12 cellular contexts compared by ENCODE assay signal in the genomic region with DNA sequence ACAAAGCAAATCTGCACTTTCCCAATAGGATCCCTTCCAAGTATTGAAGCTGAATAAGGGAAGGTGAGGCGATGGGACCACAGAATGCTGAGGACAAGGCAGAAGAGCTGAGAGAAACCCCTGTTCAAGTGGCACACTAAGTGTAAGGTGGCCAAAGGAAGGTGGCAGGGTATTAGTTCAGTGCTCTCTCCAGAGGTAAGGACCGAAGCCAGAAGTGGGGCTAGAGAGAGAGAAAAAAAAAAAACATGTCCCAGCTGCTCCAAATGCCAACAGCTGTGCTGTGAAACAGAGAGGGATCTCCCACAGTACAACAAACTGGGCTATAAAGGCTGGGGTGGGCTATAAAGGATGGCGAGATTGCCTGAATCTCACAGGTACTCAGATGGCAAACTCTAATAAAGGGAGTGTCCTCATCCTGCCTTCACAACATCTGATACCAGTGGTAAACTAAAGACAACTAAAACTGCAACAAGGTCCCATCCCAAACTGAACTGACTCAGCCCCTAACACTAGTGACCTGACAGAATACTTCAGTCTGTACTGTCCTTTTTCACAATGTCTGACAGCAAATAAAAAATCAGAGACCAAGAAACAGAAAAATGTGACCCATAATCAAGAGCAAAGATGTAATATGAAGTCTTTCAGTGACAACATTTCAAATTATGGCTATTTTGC. TPM values are rescaled to one million over a fixed set of nuclear protein-coding genes. Genes with fewer than 3 reads are reported as not detected.
DNase-seq lines count a peak whose midpoint lies in the region; ATAC-seq and TF ChIP-seq lines count a peak whose summit lies in the region.
"Had no signal": no experiment of that assay in that cellular context is flagged by ENCODE, and none has a peak within 500 bp of the region (broad histone marks: within the 10 kb centered on the region; RNA-seq: fewer than 3 reads in every experiment).

No MANE protein-coding gene starts in this region.

- intact Hi-C loops in dorsolateral prefrontal cortex (cut with DNase I) = no loop called here

- ATAC-seq in DND-41 (ENCODE audit: insufficient read depth, low read depth) (peak; percentile 41; the same call in 2 of the 3 replicates), HG02981 (IDR thresholded peaks at IDR 0.05; ENCODE audit: unreplicated experiment) (no peak)

- H2AFZ ChIP-seq in DND-41 (ENCODE audit: low read depth, low read length) = no peak overlapping the region
- no peak overlapping the region for H2AFZ ChIP-seq in osteoblast (ENCODE audit: low read length)

- no peak overlapping the region for H3K9ac ChIP-seq in DND-41 (ENCODE audit: low read depth, low read length)

- H3K36me3 ChIP-seq in DND-41 (ENCODE audit: insufficient read depth, low read length) = no peaks in the 10 kb centered on the region
- no peaks in the 10 kb centered on the region for H3K36me3 ChIP-seq in osteoblast (ENCODE audit: insufficient read depth, low read length)
- H3K36me3 ChIP-seq: ovary had no signal

- no peak for DNase-seq in DND-41
- DNase-seq in HL-60 (ENCODE audit: low read depth in 1 of 2, low spot score in 1 of 2) = peak in 1 of 2 experiments; percentile 16
- DNase-seq in dorsolateral prefrontal cortex = no peak
- no peak for DNase-seq in osteoblast (ENCODE audit: insufficient read length, low spot score, missing footprints)
- DNase-seq in stimulated activated CD4-positive, alpha-beta T cell treated with anti-CD3 and anti-CD28 coated beads, Interleukin-2, amount 100 ng/mL, for 24 hours = no peak
- DNase-seq in NCI-H1092 treated with DMSO at 0.1 percent for 48 hours (lab: John Stamatoyannopoulos, UW) = no peak
- no peak for DNase-seq in hepatic stellate cell (ENCODE audit: low spot score)
- DNase-seq: kidney, NCI-H1417 treated with DMSO at 0.1 percent for 48 hours, ovary, testis had no signal

- no peak for TF ChIP-seq CTCF in DND-41 (IDR thresholded peaks at IDR 0.05; ENCODE audit: borderline replicate concordance, extremely low read depth, low read length, poor library complexity, severe bottlenecking)
- TF ChIP-seq CTCF in HL-60 (IDR thresholded peaks at IDR 0.05; ENCODE audit: insufficient read depth, low read length) = no peak
- no peak for TF ChIP-seq CTCF in dorsolateral prefrontal cortex (IDR thresholded peaks at IDR 0.05 in 54 of 56, conservative IDR thresholded peaks at IDR 0.05 in 2 of 56; ENCODE audit: low read depth in 1 of 56, partially characterized antibody in 56 of 56)
- TF ChIP-seq CTCF in osteoblast (IDR thresholded peaks at IDR 0.05; ENCODE audit: extremely low read depth, low read depth, low read length) = no peak

- H3K4me2 ChIP-seq in DND-41 (ENCODE audit: insufficient read depth, low read length) (no peak overlapping the region), osteoblast (ENCODE audit: insufficient read depth, low read length) (no peak overlapping the region)

- H3K79me2 ChIP-seq in DND-41 (ENCODE audit: insufficient read depth, low read length) (peaks cover 99% of the 10 kb centered on the region), osteoblast (ENCODE audit: insufficient read depth, low read length) (peaks cover 100% of the 10 kb centered on the region)

- H3K27ac ChIP-seq in DND-41 (ENCODE audit: low read length) (peak overlapping the region; percentile 27; the same call in 1 of the 2 replicates), HL-60 (replicated peaks) (peak overlapping the region; percentile 61), dorsolateral prefrontal cortex (peak overlapping the region in 48 of 59 donors; percentile 2 to 75 (median 48)), osteoblast (ENCODE audit: low read depth, low read length) (peak overlapping the region; percentile 4)
- H3K27ac ChIP-seq: ovary, testis had no signal

- no peak overlapping the region for H3K4me3 ChIP-seq in DND-41 (ENCODE audit: low read depth in 1 of 2, low read length in 2 of 2)
- no peak overlapping the region for H3K4me3 ChIP-seq in HL-60 (replicated peaks; ENCODE audit: insufficient read depth, low read length)
- H3K4me3 ChIP-seq in dorsolateral prefrontal cortex = peak overlapping the region in 1 of 59 donors; percentile 17
- H3K4me3 ChIP-seq in osteoblast (ENCODE audit: insufficient read depth, low read length) = no peak overlapping the region
- H3K4me3 ChIP-seq: ovary, testis had no signal

- H3K27me3 ChIP-seq in DND-41 (ENCODE audit: insufficient read depth, low read length, poor library complexity) (no peaks in the 10 kb centered on the region), HL-60 (ENCODE audit: insufficient read depth, poor library complexity, severe bottlenecking) (no peaks in the 10 kb centered on the region), dorsolateral prefrontal cortex (no peaks in the 10 kb centered on the region), osteoblast (ENCODE audit: insufficient read depth, low read length) (no peaks in the 10 kb centered on the region)
- H3K27me3 ChIP-seq: ovary, testis had no signal

- no peaks in the 10 kb centered on the region for H3K9me3 ChIP-seq in DND-41 (ENCODE audit: insufficient read depth, low read length, severe bottlenecking)
- H3K9me3 ChIP-seq in osteoblast (ENCODE audit: low read depth, low read length) = no peaks in the 10 kb centered on the region
- H3K9me3 ChIP-seq: ovary, testis had no signal

- H3K4me1 ChIP-seq in DND-41 (ENCODE audit: insufficient read depth, low read length) (peaks cover 59% of the 10 kb centered on the region), osteoblast (ENCODE audit: insufficient read depth, low read length) (peaks cover 13% of the 10 kb centered on the region)

- peaks cover 52% of the 10 kb centered on the region for H4K20me1 ChIP-seq in DND-41 (ENCODE audit: insufficient read depth, low read length)
- H4K20me1 ChIP-seq in osteoblast (ENCODE audit: insufficient read depth, low read length) = peaks cover 63% of the 10 kb centered on the region

RNA-seq across cellular contexts. Expression of gene CDK17, which starts 47.9 kb away (rescaled TPM):
- total RNA-seq in dorsolateral prefrontal cortex (100 to 1,000 TPM in 46 of 120 experiments, 10 to 100 TPM in 74; 56.6 to 132 (median 97.6) TPM), osteoblast (64.8 and 68.0 TPM in 2 replicates)

Comparison
In these comparisons a context has a peak if more than half of its experiments do, and no peak if none do; other contexts are left out.
1. H3K27ac ChIP-seq: peak in every context shown above with its lines; median percentile 61 in HL-60; 48 in dorsolateral prefrontal cortex; 27 in DND-41; 4 in osteoblast.